Comparison of ENCODE assay signal across 10 cellular contexts in genomic region chr18:58886864-58887612, GRCh38. TPM values are rescaled to one million over a fixed set of nuclear protein-coding genes. Genes with fewer than 3 reads are reported as not detected.
A peak's percentile ranks its signal among the peaks of the same experiment; 100 is the strongest.
DNase-seq lines count a peak whose midpoint lies in the region; ATAC-seq and TF ChIP-seq lines count a peak whose summit lies in the region.
"Had no signal": no experiment of that assay in that cellular context is flagged by ENCODE, and none has a peak within 500 bp of the region (broad histone marks: within the 10 kb centered on the region; RNA-seq: fewer than 3 reads in every experiment).

No MANE protein-coding gene starts in this region.

- H3K9me3 ChIP-seq in A673 (ENCODE audit: low read depth, low read length, poor library complexity, severe bottlenecking) (no peaks in the 10 kb centered on the region), mesodermal cell (ENCODE audit: control insufficient read depth, low read length) (no peaks in the 10 kb centered on the region)

- CTCF ChIA-PET in A673 (lab: Charles Lee) (no interaction called here), MCF 10A (lab: Yijun Ruan, JAX) (no interaction called here)

- H3K4me3 ChIP-seq in A673 (ENCODE audit: low read depth, low read length, poor library complexity, severe bottlenecking) = no peak overlapping the region
- H3K4me3 ChIP-seq in mesodermal cell (ENCODE audit: extremely low read depth, insufficient read depth, low read length, poor library complexity, severe bottlenecking) = no peak overlapping the region

- no TSS peak for BruUV-seq in A673 (replicated peaks; lab: Mats Ljungman, UMichigan)
- BruUV-seq in MCF 10A (replicated peaks; lab: Mats Ljungman, UMichigan) = no TSS peak

- H3K27me3 ChIP-seq in A673 (replicated peaks; ENCODE audit: insufficient read depth, low read depth, low read length, poor library complexity) = no peaks in the 10 kb centered on the region

- POLR2A ChIA-PET in A673 (lab: Charles Lee; ENCODE audit: low non-redundant PET) (no interaction called here), MCF 10A (lab: Yijun Ruan, JAX) (interaction anchor here (1.7 kb wide), 1 partner anchor 183 kb away, joined by 4 read pairs; no protein-coding TSS in a partner anchor)

- H3K27me3 Mint-ChIP-seq in MCF 10A (ENCODE audit: insufficient read depth, unreplicated experiment) = no peaks in the 10 kb centered on the region

- DNase-seq in A673 (ENCODE audit: low spot score) = no peak
- DNase-seq in MCF 10A (ENCODE audit: unreplicated experiment) = peak; percentile 10
- DNase-seq in GM19240 (ENCODE audit: insufficient read length, low spot score) = no peak
- DNase-seq in AG08396 (ENCODE audit: low spot score) = no peak
- no peak for DNase-seq in 8988T
- DNase-seq in D341Med (ENCODE audit: low spot score) = no peak
- DNase-seq: activated T-cell treated with anti-CD3 and anti-CD28 coated beads, Interleukin-2, amount 50 U/mL, for 24 hours; NCI-H526 treated with DMSO at 0.1 percent for 48 hours had no signal

- H3K27ac ChIP-seq in A673 (ENCODE audit: low read depth, low read length, poor library complexity, severe bottlenecking) = peak overlapping the region; percentile 69
- peak overlapping the region; percentile 10 for H3K27ac ChIP-seq in mesodermal cell (ENCODE audit: low read depth, low read length, severe bottlenecking)

- peak overlapping the region; percentile 93 for H3K27ac Mint-ChIP-seq in MCF 10A (ENCODE audit: low read depth, unreplicated experiment)
- H3K27ac Mint-ChIP-seq: activated T-cell treated with anti-CD3 and anti-CD28 coated beads, Interleukin-2, amount 50 U/mL, for 24 hours had no signal

- peak; percentile 33 for ATAC-seq in HG02885 (IDR thresholded peaks at IDR 0.05; ENCODE audit: poor library complexity, unreplicated experiment)

- H3K9me3 Mint-ChIP-seq in MCF 10A (ENCODE audit: unreplicated experiment) = no peaks in the 10 kb centered on the region
- H3K9me3 Mint-ChIP-seq: activated T-cell treated with anti-CD3 and anti-CD28 coated beads, Interleukin-2, amount 50 U/mL, for 24 hours had no signal

- TF ChIP-seq CTCF in A673 (conservative IDR thresholded peaks at IDR 0.05; ENCODE audit: low read depth, low read length) (no peak), MCF 10A (IDR thresholded peaks at IDR 0.05; ENCODE audit: unreplicated experiment) (no peak)

- H3K4me1 ChIP-seq in A673 (ENCODE audit: insufficient read depth, low read length, poor library complexity, severe bottlenecking) (peaks cover 27% of the 10 kb centered on the region), mesodermal cell (ENCODE audit: control insufficient read depth, insufficient read depth, low read length, poor library complexity, severe bottlenecking) (peaks cover 26% of the 10 kb centered on the region)

- peaks cover 30% of the 10 kb centered on the region for H3K36me3 Mint-ChIP-seq in MCF 10A (ENCODE audit: insufficient read depth, unreplicated experiment)

- H3K36me3 ChIP-seq in A673 (ENCODE audit: insufficient read depth, low read length, poor library complexity, severe bottlenecking) (no peaks in the 10 kb centered on the region), mesodermal cell (ENCODE audit: control insufficient read depth, insufficient read depth, low read length) (peaks cover 84% of the 10 kb centered on the region)

- H3K4me1 Mint-ChIP-seq in MCF 10A (ENCODE audit: insufficient read depth, unreplicated experiment) = peaks cover 22% of the 10 kb centered on the region

- intact Hi-C loops in A673 (cut with micrococcal nuclease; ENCODE audit: unreplicated experiment) (no loop called here), MCF 10A (cut with micrococcal nuclease) (no loop called here)

- 73 to 76% methylated on average over 4 to 5 of the region's 8 CpGs for whole genome bisulfite sequencing in mesodermal cell (ENCODE audit: insufficient coverage in 2 of 2), 2 experiments

- peak overlapping the region; percentile 52 for H3K4me3 Mint-ChIP-seq in MCF 10A (ENCODE audit: unreplicated experiment)
- H3K4me3 Mint-ChIP-seq: activated T-cell treated with anti-CD3 and anti-CD28 coated beads, Interleukin-2, amount 50 U/mL, for 24 hours had no signal

RNA-seq across cellular contexts. Expression of gene ZNF532, which starts 22.4 kb away (rescaled TPM):
- total RNA-seq in A673 (2021) (118 and 119 TPM in 2 replicates), MCF 10A (2022) (64.1 and 67.6 TPM in 2 replicates)
- polyA plus RNA-seq in mesodermal cell (2013, experiment 1 of 2) = 103 TPM
- 94.7 TPM for polyA plus RNA-seq in mesodermal cell (2013, experiment 2 of 2)
